Comparison of ENCODE assay signal across 10 cellular contexts in the genomic region with DNA sequence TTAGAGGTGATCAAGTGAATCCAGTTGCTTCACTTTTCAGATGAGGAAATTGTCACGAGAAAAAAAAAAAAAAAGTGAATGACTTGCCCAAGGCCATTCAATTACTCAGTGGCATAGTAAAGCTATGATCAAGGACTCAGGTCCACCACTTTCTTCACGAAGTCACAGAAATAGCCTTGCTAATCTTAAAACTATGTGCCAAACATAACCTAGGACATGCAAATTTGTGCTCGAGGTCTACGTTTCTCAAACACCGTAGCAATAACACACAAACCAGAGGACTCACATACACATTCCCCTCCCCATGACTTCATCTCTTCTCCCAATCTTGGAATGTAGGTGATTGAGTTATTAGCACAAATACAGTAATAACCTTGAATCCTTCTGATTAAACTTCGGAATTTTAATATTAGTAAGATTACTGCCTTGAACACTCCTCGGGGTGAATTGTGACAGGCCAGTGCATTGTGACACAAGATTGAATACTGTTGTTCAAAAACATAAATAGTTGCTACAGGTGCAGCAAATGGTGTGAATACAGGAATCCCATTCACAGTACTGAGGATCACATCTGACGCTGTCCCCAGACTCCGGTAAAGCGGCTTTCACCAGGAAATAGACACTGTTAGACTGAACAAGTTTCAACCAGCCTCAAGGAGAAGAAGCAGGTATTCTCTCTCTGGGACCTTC. TPM values are rescaled to one million over a fixed set of nuclear protein-coding genes. Genes with fewer than 3 reads are reported as not detected.
A peak's percentile ranks its signal among the peaks of the same experiment; 100 is the strongest.
DNase-seq lines count a peak whose midpoint lies in the region; ATAC-seq and TF ChIP-seq lines count a peak whose summit lies in the region.
"Had no signal": no experiment of that assay in that cellular context is flagged by ENCODE, and none has a peak within 500 bp of the region (broad histone marks: within the 10 kb centered on the region; RNA-seq: fewer than 3 reads in every experiment).

No MANE protein-coding gene starts in this region.

- TF ChIP-seq CTCF in Calu3 (IDR thresholded peaks at IDR 0.05; ENCODE audit: unreplicated experiment): no peak
- TF ChIP-seq CTCF in Panc1 (IDR thresholded peaks at IDR 0.05): no peak
- no peak for TF ChIP-seq CTCF in neural crest cell (conservative IDR thresholded peaks at IDR 0.05)

- BruUV-seq in Calu3 (replicated peaks; lab: Mats Ljungman, UMichigan) (no TSS peak), Panc1 (replicated peaks; lab: Mats Ljungman, UMichigan) (no TSS peak)

- DNase-seq in Calu3 (no peak), Panc1 (ENCODE audit: low read depth, low spot score) (no peak), neural crest cell (ENCODE audit: low read depth, low spot score) (no peak), OCI-M2 (lab: John Stamatoyannopoulos, UW; ENCODE audit: unreplicated experiment) (no peak), GOT3 (lab: John Stamatoyannopoulos, UW) (no peak)

- H3K36me3 ChIP-seq in Panc1 (ENCODE audit: control insufficient read depth, insufficient read depth, low read length) (no peaks in the 10 kb centered on the region), esophagus (ENCODE audit: control insufficient read depth in 2 of 2, insufficient read depth in 2 of 2, low read length in 1 of 2) (no peaks in the 10 kb centered on the region)

- H3K27me3 ChIP-seq in Panc1 (ENCODE audit: control insufficient read depth, insufficient read depth, low read length): no peaks in the 10 kb centered on the region
- H3K27me3 ChIP-seq in esophagus (ENCODE audit: control insufficient read depth in 1 of 2, insufficient read depth in 2 of 2, low read length in 2 of 2): no peaks in the 10 kb centered on the region

- H3K4me1 Mint-ChIP-seq in Calu3 (ENCODE audit: low read depth, unreplicated experiment) (peaks cover 47% of the 10 kb centered on the region), neural crest cell (peaks cover 72% of the 10 kb centered on the region)

- peak overlapping the region; percentile 79 for H3K27ac ChIP-seq in Panc1 (ENCODE audit: low read length)
- H3K27ac ChIP-seq in esophagus (ENCODE audit: low read depth in 2 of 2, low read length in 1 of 2): peak overlapping the region; percentile 73 to 79

- 42 to 51% methylated on average over 10 of the region's 10 CpGs for WGBS in esophagus, 2 donors

- H3K27ac Mint-ChIP-seq in Calu3 (ENCODE audit: unreplicated experiment) (peak overlapping the region; percentile 96), neural crest cell (ENCODE audit: unreplicated experiment) (no peak overlapping the region)
- H3K27ac Mint-ChIP-seq: activated T-helper 2 cell treated with anti-CD3 and anti-CD28 coated beads, Interferon-gamma antibody, Interleukin-2, Interleukin-4, amounts not matched to agents 10 μg/mL and 5 μg/mL and 100 μg/mL, durations not matched to agents 14 hours and 24 hours and 36 hours; T-helper 2 cell treated with Interferon-gamma antibody and Interleukin-4, amounts not matched to agents 5 μg/mL and 100 μg/mL, for 36 hours had no signal

- H3K9me3 Mint-ChIP-seq in Calu3 (ENCODE audit: low read depth, unreplicated experiment) (no peaks in the 10 kb centered on the region), neural crest cell (no peaks in the 10 kb centered on the region)
- H3K9me3 Mint-ChIP-seq: activated T-helper 2 cell treated with anti-CD3 and anti-CD28 coated beads, Interferon-gamma antibody, Interleukin-2, Interleukin-4, amounts not matched to agents 10 μg/mL and 5 μg/mL and 100 μg/mL, durations not matched to agents 14 hours and 24 hours and 36 hours; T-helper 2 cell treated with Interferon-gamma antibody and Interleukin-4, amounts not matched to agents 5 μg/mL and 100 μg/mL, for 36 hours had no signal

- intact Hi-C loops in Calu3 (cut with micrococcal nuclease; ENCODE audit: unreplicated experiment) (loop anchor here (2.0 to 5.0 kb wide), 2 partner anchors 36 to 78 kb away; no protein-coding TSS in a partner anchor), Panc1 (cut with micrococcal nuclease; ENCODE audit: unreplicated experiment) (no loop called here)

- H3K4me3 Mint-ChIP-seq in Calu3 (ENCODE audit: low read depth, unreplicated experiment) (peak overlapping the region; percentile 88), neural crest cell (peak overlapping the region; percentile 89)
- H3K4me3 Mint-ChIP-seq: T-helper 2 cell treated with Interferon-gamma antibody and Interleukin-4, amounts not matched to agents 5 μg/mL and 100 μg/mL, for 36 hours had no signal

- H3K9me3 ChIP-seq in Panc1 (ENCODE audit: control insufficient read depth, insufficient read depth, low read depth, low read length) (no peaks in the 10 kb centered on the region), esophagus (ENCODE audit: control insufficient read depth in 2 of 2, insufficient read depth in 1 of 2, low read depth in 1 of 2, low read length in 1 of 2) (no peaks in the 10 kb centered on the region)

- no peaks in the 10 kb centered on the region for H3K27me3 Mint-ChIP-seq in Calu3 (ENCODE audit: unreplicated experiment)
- H3K27me3 Mint-ChIP-seq in neural crest cell (ENCODE audit: low read depth): peaks cover 6% of the 10 kb centered on the region

- CTCF ChIA-PET in Calu3 (lab: Charles Lee) (interaction anchor here (0.6 to 1.3 kb wide), 2 partner anchors 73 to 1487 kb away, joined by 4 read pairs; no protein-coding TSS in a partner anchor), Panc1 (lab: Charles Lee) (interaction anchor here (0.7 kb wide), 1 partner anchor 84 kb away, joined by 6 read pairs; no protein-coding TSS in a partner anchor)

- ATAC-seq in Panc1 (no peak), HG02938 (IDR thresholded peaks at IDR 0.05; ENCODE audit: unreplicated experiment) (no peak), HG03457 (IDR thresholded peaks at IDR 0.05; ENCODE audit: unreplicated experiment) (no peak)

- in situ Hi-C loops in Panc1 (cut with HindIII; ENCODE audit: low pct_unique_long_range_greater_than_20kb, low sequenced_read_pairs): no loop called here

- POLR2A ChIA-PET in Panc1 (lab: Charles Lee): interaction anchor here (0.6 to 0.7 kb wide), 4 partner anchors 9 to 84 kb away, joined by 3 to 7 read pairs (median 5); no protein-coding TSS in a partner anchor

- H3K36me3 Mint-ChIP-seq in Calu3 (ENCODE audit: insufficient read depth, unreplicated experiment) (peaks cover 49% of the 10 kb centered on the region), neural crest cell (ENCODE audit: low read depth) (peaks cover 3% of the 10 kb centered on the region)

- H3K4me1 ChIP-seq in Panc1 (ENCODE audit: control insufficient read depth, insufficient read depth, low read length): peaks cover 48% of the 10 kb centered on the region
- H3K4me1 ChIP-seq in esophagus (ENCODE audit: control insufficient read depth in 2 of 2, insufficient read depth in 2 of 2, low read length in 1 of 2): peaks cover 3 to 7% of the 10 kb centered on the region in 2 donors

- H3K4me3 ChIP-seq in Panc1 (ENCODE audit: low read depth in 2 of 2, low read length in 2 of 2) (peak overlapping the region; percentile 67 to 71), esophagus (ENCODE audit: low read depth in 1 of 2, low read length in 2 of 2) (peak overlapping the region in 1 of 2 donors; percentile 95)

RNA-seq across cellular contexts. Expression of a gene that starts 3.8 kb away (rescaled TPM):
- total RNA-seq in Calu3 (2022) (50.0 and 51.4 TPM in 2 replicates), Panc1 (2021; ENCODE audit: unreplicated experiment) (61.8 TPM), neural crest cell (45.3 and 51.5 TPM in 2 replicates)
- polyA plus RNA-seq in Panc1 (2012; ENCODE audit: insufficient read length): 71.4 TPM
- 10 to 100 TPM; 10.5 to 11.8 TPM for polyA plus RNA-seq in esophagus

RNA-seq across cellular contexts. Expression of a gene that starts 37.8 kb away (rescaled TPM):
- total RNA-seq in Calu3 (2022): 43.7 and 46.4 TPM in 2 replicates
- 44.2 TPM for total RNA-seq in Panc1 (2021; ENCODE audit: unreplicated experiment)
- 4.6 TPM for polyA plus RNA-seq in Panc1 (2012; ENCODE audit: insufficient read length)
- 1 to 10 TPM; 7.2 to 7.6 TPM for polyA plus RNA-seq in esophagus
- total RNA-seq in neural crest cell: 33.2 and 34.0 TPM in 2 replicates
